ENCODE assay signal across 25 cellular contexts in the genomic region with DNA sequence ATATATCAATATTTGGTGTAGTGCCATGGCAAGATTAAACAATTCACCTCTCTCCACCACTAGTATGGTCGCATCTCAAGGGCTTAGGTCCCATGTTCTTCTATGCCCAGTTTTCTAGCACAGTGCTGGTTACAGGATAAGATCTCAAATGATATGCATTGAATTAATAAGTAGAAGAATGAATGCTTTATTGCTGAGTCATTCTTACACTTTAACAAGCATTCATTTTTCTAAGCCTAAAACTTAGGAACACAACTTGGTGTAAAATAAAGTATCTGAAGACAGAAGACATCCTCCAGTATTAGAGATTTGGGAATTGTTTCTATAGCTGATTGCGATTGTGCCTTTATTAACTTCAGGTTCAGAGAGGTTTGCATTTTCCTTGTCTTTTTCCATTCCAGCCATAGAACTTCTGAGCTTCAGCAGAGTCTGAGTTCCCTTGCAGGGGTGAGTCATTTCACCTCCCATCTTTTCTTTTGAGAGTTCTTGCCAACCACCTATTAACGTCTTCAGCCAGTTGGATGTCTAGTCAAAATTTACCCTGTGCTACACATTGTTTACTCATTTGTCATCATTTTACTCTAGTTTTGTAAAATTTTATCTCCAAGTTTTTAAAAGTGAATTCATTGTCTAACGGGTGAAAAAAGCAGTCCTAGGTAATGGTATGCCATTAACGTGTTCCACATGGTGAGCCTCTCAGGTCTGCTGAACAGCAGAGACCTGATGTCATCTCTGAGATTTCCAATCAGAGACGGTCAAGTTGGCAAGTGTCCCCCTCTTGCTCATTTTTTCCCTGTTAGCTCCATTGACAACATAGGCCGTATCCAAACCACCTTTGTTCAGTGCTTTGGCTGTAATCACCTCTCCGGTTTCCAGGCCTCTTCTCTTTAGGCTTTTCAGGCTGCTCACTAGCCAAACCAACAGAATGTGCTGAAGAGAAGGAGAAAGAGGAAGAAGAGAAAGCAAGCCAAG.
DNase-seq lines count a peak whose midpoint lies in the region; ATAC-seq, FAIRE-seq and TF ChIP-seq lines count a peak whose summit lies in the region.
"Had no signal": no experiment of that assay in that cellular context is flagged by ENCODE, and none has a peak within 500 bp of the region (broad histone marks: within the 10 kb centered on the region; RNA-seq: fewer than 3 reads in every experiment).

No MANE protein-coding gene starts in this region.

- no peaks in the 10 kb centered on the region for H3K27me3 Mint-ChIP-seq in stimulated activated naive CD8-positive, alpha-beta T cell treated with anti-CD3 and anti-CD28 coated beads, Interleukin-15, amount 100 ng/mL, for 72 hours
- H3K27me3 Mint-ChIP-seq: activated T-cell treated with anti-CD3 and anti-CD28 coated beads, Interleukin-2, amount 50 U/mL, for 24 hours had no signal

- no peaks in the 10 kb centered on the region for H3K9me3 Mint-ChIP-seq in stimulated activated naive CD8-positive, alpha-beta T cell treated with anti-CD3 and anti-CD28 coated beads, Interleukin-15, amount 100 ng/mL, for 72 hours
- H3K9me3 Mint-ChIP-seq: GM23338, neural progenitor cell had no signal

- TF ChIP-seq CTCF in fibroblast of the aortic adventitia (IDR thresholded peaks at IDR 0.05; ENCODE audit: insufficient read depth, low read length) = no peak
- TF ChIP-seq CTCF in RWPE1 (conservative IDR thresholded peaks at IDR 0.05; ENCODE audit: low read depth) = no peak

- peak; percentile 60 for DNase-seq in GM03348 (ENCODE audit: low spot score)
- peak; percentile 89 for DNase-seq in RCC 7860 (ENCODE audit: low spot score)
- DNase-seq in fibroblast of the aortic adventitia (ENCODE audit: low read depth) = peak; percentile 61
- no peak for DNase-seq in NK-92 treated with Interleukin-12 subunit alpha and Interleukin-12 subunit beta, amount 100 ng/mL, for 24 hours (lab: John Stamatoyannopoulos, UW)
- no peak for DNase-seq in RWPE1 (ENCODE audit: low spot score)
- no peak for DNase-seq in stimulated activated naive CD8-positive, alpha-beta T cell treated with anti-CD3 and anti-CD28 coated beads, Interleukin-15, amount 100 ng/mL, for 72 hours
- DNase-seq in activated CD4-positive, alpha-beta T cell treated with anti-CD3 and anti-CD28 coated beads for 48 hours = no peak
- DNase-seq: activated naive CD4-positive, alpha-beta T cell treated with Interleukin-2 at 50 U/mL for 16 hours; activated T-cell treated with anti-CD3 and anti-CD28 coated beads, Interleukin-2, amount 50 U/mL, for 24 hours; cerebellar nuclear complex; DMS153; effector memory CD4-positive, alpha-beta T cell; GF-D8; immature natural killer cell; NCI-H1417; NCI-H526; small intestine; stimulated activated naive CD4-positive, alpha-beta T cell treated with Interleukin-2 at 50 U/mL for 16 hours; T-helper 9 cell; tibial artery had no signal

- no peak overlapping the region for H3K4me3 ChIP-seq in fibroblast of the aortic adventitia (ENCODE audit: low read depth, low read length)
- H3K4me3 ChIP-seq: GM23338, neural progenitor cell, prostate gland, tibial artery had no signal

- no peak overlapping the region for H3K27ac Mint-ChIP-seq in stimulated activated naive CD8-positive, alpha-beta T cell treated with anti-CD3 and anti-CD28 coated beads, Interleukin-15, amount 100 ng/mL, for 72 hours
- H3K27ac Mint-ChIP-seq: activated T-cell treated with anti-CD3 and anti-CD28 coated beads, Interleukin-2, amount 50 U/mL, for 24 hours; GM23338; immature natural killer cell; neural progenitor cell had no signal

- no peak overlapping the region for H3K27ac ChIP-seq in RWPE1
- H3K27ac ChIP-seq: neural progenitor cell, prostate gland, tibial artery had no signal

- no peak for ATAC-seq in stimulated activated naive CD8-positive, alpha-beta T cell treated with anti-CD3 and anti-CD28 coated beads, Interleukin-15, amount 100 ng/mL, for 72 hours
- ATAC-seq: GM23338 had no signal

- peak; percentile 97 for FAIRE-seq in RCC 7860 (lab: Jason Lieb, UNC)
- FAIRE-seq: GM12891, small intestine had no signal

- CTCF ChIA-PET in RWPE1 (lab: Yijun Ruan, JAX) = no interaction called here

- POLR2A ChIA-PET in RWPE1 (lab: Yijun Ruan, JAX; ENCODE audit: low non-redundant PET) = no interaction called here

- no peaks in the 10 kb centered on the region for H3K4me1 Mint-ChIP-seq in stimulated activated naive CD8-positive, alpha-beta T cell treated with anti-CD3 and anti-CD28 coated beads, Interleukin-15, amount 100 ng/mL, for 72 hours
- H3K4me1 Mint-ChIP-seq: CD14-positive monocyte, GM23338, immature natural killer cell, neural progenitor cell had no signal

- H3K4me3 Mint-ChIP-seq in stimulated activated naive CD8-positive, alpha-beta T cell treated with anti-CD3 and anti-CD28 coated beads, Interleukin-15, amount 100 ng/mL, for 72 hours = no peak overlapping the region
- H3K4me3 Mint-ChIP-seq: activated T-cell treated with anti-CD3 and anti-CD28 coated beads, Interleukin-2, amount 50 U/mL, for 24 hours; CD14-positive monocyte; GM23338; immature natural killer cell; neural progenitor cell had no signal

Comparison
In these comparisons a context has a peak if more than half of its experiments do, and no peak if none do; other contexts are left out.
1. DNase-seq: peak in GM03348 (single experiment), RCC 7860 (single experiment) and fibroblast of the aortic adventitia (single experiment); none in NK-92 treated with Interleukin-12 subunit alpha and Interleukin-12 subunit beta, amount 100 ng/mL, for 24 hours (single experiment), RWPE1 (single experiment), stimulated activated naive CD8-positive, alpha-beta T cell treated with anti-CD3 and anti-CD28 coated beads, Interleukin-15, amount 100 ng/mL, for 72 hours (0 of 2) and activated CD4-positive, alpha-beta T cell treated with anti-CD3 and anti-CD28 coated beads for 48 hours (single experiment).